In the genomic region with DNA sequence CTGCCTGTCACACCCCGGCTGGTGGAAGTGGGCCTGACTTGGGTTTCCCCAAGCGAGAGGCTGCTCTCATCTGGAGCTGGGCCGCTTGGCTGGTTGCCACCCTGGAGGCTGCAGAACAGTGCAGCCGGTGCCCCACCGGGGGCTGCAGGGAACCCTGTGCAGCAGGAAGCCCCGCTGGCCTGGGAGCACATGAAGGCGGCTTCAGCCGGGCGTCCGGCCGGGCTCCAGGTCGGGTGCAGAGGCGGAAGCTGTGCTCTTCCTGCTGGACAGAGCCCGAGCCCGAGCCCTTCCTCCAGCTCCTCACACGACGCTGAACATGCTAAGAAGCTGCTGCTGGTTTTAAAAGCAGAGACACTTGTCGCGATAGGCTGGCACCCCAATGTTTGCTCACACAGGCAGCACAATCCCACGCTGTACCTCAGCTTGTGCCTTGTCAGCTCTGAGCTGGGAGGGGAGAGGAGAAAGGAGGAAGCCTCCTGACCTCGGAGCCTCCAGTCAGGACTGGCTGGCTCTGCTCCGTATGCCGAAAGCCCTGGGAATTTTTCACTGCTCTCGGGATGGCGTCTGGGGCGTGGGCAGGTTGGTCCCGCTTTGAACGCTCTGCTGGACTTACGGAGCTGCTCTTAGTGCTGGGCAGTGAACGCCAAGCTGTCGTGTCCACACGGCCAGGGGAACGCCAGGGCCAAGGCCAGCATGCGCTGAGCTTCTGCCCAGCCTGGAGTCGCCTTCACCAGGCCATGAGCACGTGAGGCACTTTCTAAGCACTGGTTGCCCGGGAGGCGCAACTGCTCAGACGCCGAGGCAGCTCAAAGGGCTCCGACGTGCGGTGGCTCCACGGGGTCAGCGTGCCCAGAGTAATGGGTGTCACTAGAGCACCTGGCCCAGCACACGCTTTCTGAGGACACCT, we compare ENCODE assay signal across 8 cellular contexts. TPM values are rescaled to one million over a fixed set of nuclear protein-coding genes. Genes with fewer than 3 reads are reported as not detected.
DNase-seq lines count a peak whose midpoint lies in the region; ATAC-seq, FAIRE-seq and TF ChIP-seq lines count a peak whose summit lies in the region.

No MANE protein-coding gene starts in this region.

- no peaks in the 10 kb centered on the region for H3K9me3 Mint-ChIP-seq in activated CD4-positive, alpha-beta T cell treated with anti-CD3 and anti-CD28 coated beads for 36 hours (ENCODE audit: low read depth)
- H3K9me3 Mint-ChIP-seq in activated T-helper 2 cell treated with anti-CD3 and anti-CD28 coated beads, Interferon-gamma antibody, Interleukin-2, Interleukin-4, amounts not matched to agents 10 μg/mL and 5 μg/mL and 100 μg/mL, durations not matched to agents 14 hours and 24 hours and 36 hours = no peaks in the 10 kb centered on the region

- no peaks in the 10 kb centered on the region for H3K9me3 ChIP-seq in kidney (ENCODE audit: control insufficient read depth in 1 of 2, low read length in 2 of 2)
- no peaks in the 10 kb centered on the region for H3K9me3 ChIP-seq in subcutaneous abdominal adipose tissue (ENCODE audit: control insufficient read depth in 5 of 5, low read length in 5 of 5)

- H3K4me3 Mint-ChIP-seq in activated CD4-positive, alpha-beta T cell treated with anti-CD3 and anti-CD28 coated beads for 36 hours = no peak overlapping the region
- H3K4me3 Mint-ChIP-seq in activated T-helper 2 cell treated with anti-CD3 and anti-CD28 coated beads, Interferon-gamma antibody, Interleukin-2, Interleukin-4, amounts not matched to agents 10 μg/mL and 5 μg/mL and 100 μg/mL, durations not matched to agents 14 hours and 24 hours and 36 hours (ENCODE audit: low read depth) = no peak overlapping the region

- intact Hi-C loops in activated CD4-positive, alpha-beta T cell treated with anti-CD3 and anti-CD28 coated beads for 36 hours (cut with DNase I, micrococcal nuclease) = no loop called here
- intact Hi-C loops in kidney (cut with DNase I) = no loop called here
- intact Hi-C loops in activated T-helper 2 cell treated with anti-CD3 and anti-CD28 coated beads, Interferon-gamma antibody, Interleukin-2, Interleukin-4, amounts not matched to agents 10 μg/mL and 5 μg/mL and 100 μg/mL, durations not matched to agents 14 hours and 24 hours and 36 hours (cut with micrococcal nuclease) = no loop called here

- no peak overlapping the region for H3K27ac Mint-ChIP-seq in activated CD4-positive, alpha-beta T cell treated with anti-CD3 and anti-CD28 coated beads for 36 hours
- H3K27ac Mint-ChIP-seq in activated T-helper 2 cell treated with anti-CD3 and anti-CD28 coated beads, Interferon-gamma antibody, Interleukin-2, Interleukin-4, amounts not matched to agents 10 μg/mL and 5 μg/mL and 100 μg/mL, durations not matched to agents 14 hours and 24 hours and 36 hours = no peak overlapping the region

- peak; percentile 51 for DNase-seq in activated CD4-positive, alpha-beta T cell treated with anti-CD3 and anti-CD28 coated beads for 36 hours
- DNase-seq in activated CD4-positive, alpha-beta T cell treated with anti-CD3 and anti-CD28 coated beads, Interleukin-2, amount 50 U/mL, for 48 hours = no peak
- peak; percentile 47 for DNase-seq in astrocyte of the spinal cord (ENCODE audit: low read depth, low spot score)
- DNase-seq in kidney = peak; percentile 84
- no peak for DNase-seq in activated T-helper 2 cell treated with anti-CD3 and anti-CD28 coated beads, Interferon-gamma antibody, Interleukin-2, Interleukin-4, amounts not matched to agents 10 μg/mL and 5 μg/mL and 100 μg/mL, durations not matched to agents 14 hours and 24 hours and 36 hours (ENCODE audit: low spot score)
- DNase-seq in brain microvascular endothelial cell = no peak
- DNase-seq in stimulated activated naive CD4-positive, alpha-beta T cell treated with Interleukin-2 at 50 U/mL for 16 hours (lab: John Stamatoyannopoulos, UW) = no peak

- H3K4me1 ChIP-seq in kidney (ENCODE audit: control insufficient read depth in 1 of 2, insufficient read depth in 1 of 2, low read depth in 1 of 2, low read length in 2 of 2) (peaks cover 0 to 6% of the 10 kb centered on the region in 2 donors), subcutaneous abdominal adipose tissue (ENCODE audit: control insufficient read depth in 5 of 5, insufficient read depth in 5 of 5, low read length in 5 of 5) (peaks cover 4 to 42% (median 28%) of the 10 kb centered on the region in 5 donors)

- no peak for TF ChIP-seq CTCF in astrocyte of the spinal cord (IDR thresholded peaks at IDR 0.05; ENCODE audit: low read depth, low read length)
- no peak for TF ChIP-seq CTCF in kidney (IDR thresholded peaks at IDR 0.05; ENCODE audit: borderline replicate concordance, extremely low read depth, insufficient read depth)
- TF ChIP-seq CTCF in brain microvascular endothelial cell (IDR thresholded peaks at IDR 0.05; ENCODE audit: low read depth, low read length, missing control alignments) = no peak

- H3K4me3 ChIP-seq in astrocyte of the spinal cord (ENCODE audit: low read depth, low read length) (no peak overlapping the region), kidney (ENCODE audit: low read length in 2 of 2) (peak overlapping the region in 1 of 2 donors; percentile 7), subcutaneous abdominal adipose tissue (ENCODE audit: low read depth in 1 of 5, low read length in 5 of 5) (peak overlapping the region in 4 of 5 donors; percentile 39 to 49 (median 46)), brain microvascular endothelial cell (ENCODE audit: low read depth, low read length) (no peak overlapping the region)

- no peaks in the 10 kb centered on the region for H3K27me3 Mint-ChIP-seq in activated CD4-positive, alpha-beta T cell treated with anti-CD3 and anti-CD28 coated beads for 36 hours
- H3K27me3 Mint-ChIP-seq in activated T-helper 2 cell treated with anti-CD3 and anti-CD28 coated beads, Interferon-gamma antibody, Interleukin-2, Interleukin-4, amounts not matched to agents 10 μg/mL and 5 μg/mL and 100 μg/mL, durations not matched to agents 14 hours and 24 hours and 36 hours (ENCODE audit: low read depth) = no peaks in the 10 kb centered on the region

- H3K9ac ChIP-seq in kidney (ENCODE audit: low read length in 2 of 2) = no peak overlapping the region
- H3K9ac ChIP-seq in subcutaneous abdominal adipose tissue (ENCODE audit: low read length in 5 of 5) = no peak overlapping the region

- POLR2A ChIA-PET in activated CD4-positive, alpha-beta T cell treated with anti-CD3 and anti-CD28 coated beads for 36 hours (lab: Charles Lee) = interaction anchor here (1.6 kb wide), 1 partner anchor 9 kb away, joined by 5 read pairs; a partner anchor contains a TSS

- peaks cover 6% of the 10 kb centered on the region for H3K36me3 Mint-ChIP-seq in activated CD4-positive, alpha-beta T cell treated with anti-CD3 and anti-CD28 coated beads for 36 hours (ENCODE audit: low read depth)
- peaks cover 5% of the 10 kb centered on the region for H3K36me3 Mint-ChIP-seq in activated T-helper 2 cell treated with anti-CD3 and anti-CD28 coated beads, Interferon-gamma antibody, Interleukin-2, Interleukin-4, amounts not matched to agents 10 μg/mL and 5 μg/mL and 100 μg/mL, durations not matched to agents 14 hours and 24 hours and 36 hours (ENCODE audit: low read depth)

- ATAC-seq in activated CD4-positive, alpha-beta T cell treated with anti-CD3 and anti-CD28 coated beads for 36 hours = peak; percentile 25

- H3K27me3 ChIP-seq in subcutaneous abdominal adipose tissue (ENCODE audit: control insufficient read depth in 5 of 5, insufficient read depth in 4 of 5, low read length in 5 of 5) (peaks cover 0 to 3% (median 0%) of the 10 kb centered on the region in 5 donors), brain microvascular endothelial cell (replicated peaks) (no peaks in the 10 kb centered on the region)

- H3K27ac ChIP-seq in kidney (ENCODE audit: low read depth in 2 of 2, low read length in 2 of 2) (no peak overlapping the region), subcutaneous abdominal adipose tissue (ENCODE audit: low read depth, low read length) (no peak overlapping the region), brain microvascular endothelial cell (no peak overlapping the region)

- H3K4me1 Mint-ChIP-seq in activated CD4-positive, alpha-beta T cell treated with anti-CD3 and anti-CD28 coated beads for 36 hours = peaks cover 37% of the 10 kb centered on the region
- H3K4me1 Mint-ChIP-seq in activated T-helper 2 cell treated with anti-CD3 and anti-CD28 coated beads, Interferon-gamma antibody, Interleukin-2, Interleukin-4, amounts not matched to agents 10 μg/mL and 5 μg/mL and 100 μg/mL, durations not matched to agents 14 hours and 24 hours and 36 hours (ENCODE audit: low read depth) = peaks cover 24% of the 10 kb centered on the region

- FAIRE-seq in kidney (lab: Jason Lieb, UNC) = no peak

- CTCF ChIA-PET in activated CD4-positive, alpha-beta T cell treated with anti-CD3 and anti-CD28 coated beads for 36 hours (lab: Charles Lee) = interaction anchor here (0.7 to 2.3 kb wide), 5 partner anchors 8 to 1242 kb away, joined by 3 to 5 read pairs (median 4); no protein-coding TSS in a partner anchor

- in situ Hi-C loops in astrocyte of the spinal cord (cut with HindIII; ENCODE audit: low sequenced_read_pairs) = no loop called here
- in situ Hi-C loops in brain microvascular endothelial cell (cut with HindIII; ENCODE audit: low pct_ligation_motif_present, low sequenced_read_pairs) = no loop called here

- no peaks in the 10 kb centered on the region for H3K36me3 ChIP-seq in kidney (ENCODE audit: control insufficient read depth in 1 of 2, insufficient read depth in 2 of 2, low read length in 2 of 2)
- H3K36me3 ChIP-seq in subcutaneous abdominal adipose tissue (ENCODE audit: control insufficient read depth in 5 of 5, insufficient read depth in 5 of 5, low read length in 5 of 5) = peaks cover 0 to 5% (median 0%) of the 10 kb centered on the region in 5 donors
- no peaks in the 10 kb centered on the region for H3K36me3 ChIP-seq in brain microvascular endothelial cell (replicated peaks)

RNA-seq across cellular contexts. Expression of a gene that starts 8.8 kb away (rescaled TPM):
- 10 to 100 TPM; 15.3 to 15.4 TPM for total RNA-seq in activated CD4-positive, alpha-beta T cell treated with anti-CD3 and anti-CD28 coated beads for 36 hours
- 1.5 TPM for total RNA-seq in kidney
- 0.67 TPM for polyA plus RNA-seq in kidney (ENCODE audit: insufficient read depth, low read depth, low replicate concordance)
- total RNA-seq in activated T-helper 2 cell treated with anti-CD3 and anti-CD28 coated beads, Interferon-gamma antibody, Interleukin-2, Interleukin-4, amounts not matched to agents 10 μg/mL and 5 μg/mL and 100 μg/mL, durations not matched to agents 14 hours and 24 hours and 36 hours = 10.8 and 12.0 TPM in 2 replicates

RNA-seq across cellular contexts. Expression of a gene that starts 51.3 kb away (rescaled TPM):
- 100 to 1,000 TPM; 109 to 135 TPM for total RNA-seq in activated CD4-positive, alpha-beta T cell treated with anti-CD3 and anti-CD28 coated beads for 36 hours
- 67.5 TPM for total RNA-seq in kidney
- 65.1 TPM for polyA plus RNA-seq in kidney (ENCODE audit: insufficient read depth, low read depth, low replicate concordance)
- total RNA-seq in activated T-helper 2 cell treated with anti-CD3 and anti-CD28 coated beads, Interferon-gamma antibody, Interleukin-2, Interleukin-4, amounts not matched to agents 10 μg/mL and 5 μg/mL and 100 μg/mL, durations not matched to agents 14 hours and 24 hours and 36 hours = 200 and 207 TPM in 2 replicates

Comparison
In these comparisons a context has a peak if more than half of its experiments do, and no peak if none do; other contexts are left out.
1. DNase-seq: peak in activated CD4-positive, alpha-beta T cell treated with anti-CD3 and anti-CD28 coated beads for 36 hours (single experiment), astrocyte of the spinal cord (single experiment) and kidney (single experiment); none in activated CD4-positive, alpha-beta T cell treated with anti-CD3 and anti-CD28 coated beads, Interleukin-2, amount 50 U/mL, for 48 hours (0 of 2), activated T-helper 2 cell treated with anti-CD3 and anti-CD28 coated beads, Interferon-gamma antibody, Interleukin-2, Interleukin-4, amounts not matched to agents 10 μg/mL and 5 μg/mL and 100 μg/mL, durations not matched to agents 14 hours and 24 hours and 36 hours (single experiment), brain microvascular endothelial cell (single experiment) and stimulated activated naive CD4-positive, alpha-beta T cell treated with Interleukin-2 at 50 U/mL for 16 hours (single experiment).
2. H3K4me3 ChIP-seq: peak in subcutaneous abdominal adipose tissue (4 of 5); none in astrocyte of the spinal cord (single experiment) and brain microvascular endothelial cell (single experiment).